ENCODE assay signal across 18 cellular contexts in genomic region chr6:107870379-107870778, GRCh38. TPM values are rescaled to one million over a fixed set of nuclear protein-coding genes. Genes with fewer than 3 reads are reported as not detected.
A peak's percentile ranks its signal among the peaks of the same experiment; 100 is the strongest.
DNase-seq lines count a peak whose midpoint lies in the region; ATAC-seq, FAIRE-seq and TF ChIP-seq lines count a peak whose summit lies in the region.
"Had no signal": no experiment of that assay in that cellular context is flagged by ENCODE, and none has a peak within 500 bp of the region (broad histone marks: within the 10 kb centered on the region; RNA-seq: fewer than 3 reads in every experiment).

No MANE protein-coding gene starts in this region.

- H3K27ac Mint-ChIP-seq in naive B cell = peak overlapping the region; percentile 31 to 88 (median 66)
- no peak overlapping the region for H3K27ac Mint-ChIP-seq in activated CD4-positive, alpha-beta T cell treated with anti-CD3 and anti-CD28 coated beads, Interleukin-2, amount 10 ng/mL, durations not matched to agents 24 days and 14 days
- H3K27ac Mint-ChIP-seq: activated CD8-positive, alpha-beta memory T cell treated with anti-CD3 and anti-CD28 coated beads, Interleukin-2, amount 10 ng/mL, durations not matched to agents 7 days and 5 days had no signal

- ATAC-seq in PC-3 (peak; percentile 91), naive B cell (ENCODE audit: low read depth in 2 of 2) (no peak)
- ATAC-seq: activated CD8-positive, alpha-beta memory T cell treated with anti-CD3 and anti-CD28 coated beads, Interleukin-2, amount 10 ng/mL, durations not matched to agents 7 days and 5 days had no signal

- dilution Hi-C loops in endothelial cell of umbilical vein (cut with MboI; ENCODE audit: extremely low pct_ligation_motif_present, low sequenced_read_pairs) = no loop called here

- DNase-seq in GM03348 (ENCODE audit: low spot score) (peak; percentile 35), PC-3 (peak; percentile 32), endothelial cell of umbilical vein (ENCODE audit: low read depth, low spot score) (no peak), naive B cell (no peak), COR-L47 (lab: John Stamatoyannopoulos, UW) (no peak), uterus (no peak), NCI-H1930 (lab: John Stamatoyannopoulos, UW) (no peak)
- DNase-seq in activated CD4-positive, alpha-beta T cell treated with anti-CD3 and anti-CD28 coated beads, Interleukin-2, amount 10 ng/mL, durations not matched to agents 24 days and 14 days = no peak
- DNase-seq: activated CD8-positive, alpha-beta memory T cell treated with anti-CD3 and anti-CD28 coated beads, Interleukin-2, amount 10 ng/mL, durations not matched to agents 7 days and 5 days; amniotic stem cell; CD8-positive, alpha-beta memory T cell; NCI-H2029; NCI-H774; nucleus accumbens; SHP77 treated with DMSO at 0.1 percent for 48 hours; small intestine had no signal

- no peaks in the 10 kb centered on the region for H3K9me3 Mint-ChIP-seq in naive B cell
- H3K9me3 Mint-ChIP-seq in activated CD4-positive, alpha-beta T cell treated with anti-CD3 and anti-CD28 coated beads, Interleukin-2, amount 10 ng/mL, durations not matched to agents 24 days and 14 days = no peaks in the 10 kb centered on the region
- H3K9me3 Mint-ChIP-seq: CD8-positive, alpha-beta memory T cell had no signal

- H3K36me3 ChIP-seq in PC-3 (ENCODE audit: low read depth, low read length) (peaks cover 6% of the 10 kb centered on the region; the same call in 1 of the 2 replicates), endothelial cell of umbilical vein (ENCODE audit: control insufficient read depth in 2 of 2, extremely low read depth in 1 of 2, insufficient read depth in 2 of 2, low read length in 2 of 2) (peaks cover 2 to 8% of the 10 kb centered on the region in 2 experiments), uterus (peaks cover 0 to 2% of the 10 kb centered on the region in 2 donors)

- peaks cover 9 to 22% of the 10 kb centered on the region in 2 donors for H3K36me3 Mint-ChIP-seq in naive B cell
- peaks cover 32% of the 10 kb centered on the region for H3K36me3 Mint-ChIP-seq in activated CD4-positive, alpha-beta T cell treated with anti-CD3 and anti-CD28 coated beads, Interleukin-2, amount 10 ng/mL, durations not matched to agents 24 days and 14 days (ENCODE audit: low read depth)

- no peak overlapping the region for H3K27ac ChIP-seq in PC-3 (ENCODE audit: low read length)
- H3K27ac ChIP-seq in endothelial cell of umbilical vein (ENCODE audit: insufficient read depth, low read depth, low read length) = no peak overlapping the region
- H3K27ac ChIP-seq in uterus = no peak overlapping the region

- peak; percentile 15 for FAIRE-seq in endothelial cell of umbilical vein (lab: Jason Lieb, UNC)
- FAIRE-seq: G401.6, small intestine had no signal

- BruUV-seq in PC-3 (replicated peaks; lab: Mats Ljungman, UMichigan) = no TSS peak
- no TSS peak for BruUV-seq in endothelial cell of umbilical vein (replicated peaks; lab: Mats Ljungman, UMichigan)

- TF ChIP-seq POLR2A in endothelial cell of umbilical vein (IDR thresholded peaks at IDR 0.05; ENCODE audit: low read depth, low read length) (no peak), uterus (IDR thresholded peaks at IDR 0.05) (no peak)

- no peak overlapping the region for H3K4me2 ChIP-seq in PC-3 (ENCODE audit: low read length)
- H3K4me2 ChIP-seq in endothelial cell of umbilical vein (ENCODE audit: insufficient read depth, low read length) = no peak overlapping the region

- H3K9ac ChIP-seq in PC-3 (ENCODE audit: low read length) (no peak overlapping the region), endothelial cell of umbilical vein (replicated peaks; ENCODE audit: extremely low read depth, insufficient read depth, low read length) (no peak overlapping the region)

- H2AFZ ChIP-seq in PC-3 (ENCODE audit: low read length) = no peak overlapping the region
- no peak overlapping the region for H2AFZ ChIP-seq in endothelial cell of umbilical vein (ENCODE audit: low read depth, low read length)

- no peaks in the 10 kb centered on the region for H3K27me3 ChIP-seq in PC-3 (ENCODE audit: low read length)
- H3K27me3 ChIP-seq in endothelial cell of umbilical vein (ENCODE audit: control insufficient read depth in 2 of 2, insufficient read depth in 2 of 2, low read length in 2 of 2) = no peaks in the 10 kb centered on the region
- H3K27me3 ChIP-seq in uterus = no peaks in the 10 kb centered on the region

- no peak overlapping the region for H3K4me3 ChIP-seq in PC-3 (ENCODE audit: low read length)
- H3K4me3 ChIP-seq in endothelial cell of umbilical vein (replicated peaks in 1 of 3; ENCODE audit: insufficient read depth in 1 of 3, low read depth in 1 of 3, low read length in 3 of 3) = no peak overlapping the region
- H3K4me3 ChIP-seq in uterus = no peak overlapping the region

- H3K4me1 Mint-ChIP-seq in naive B cell = peaks cover 27 to 57% (median 40%) of the 10 kb centered on the region in 3 donors
- H3K4me1 Mint-ChIP-seq in activated CD4-positive, alpha-beta T cell treated with anti-CD3 and anti-CD28 coated beads, Interleukin-2, amount 10 ng/mL, durations not matched to agents 24 days and 14 days = peaks cover 19% of the 10 kb centered on the region

- H3K9me3 ChIP-seq in PC-3 (ENCODE audit: low read length) (no peaks in the 10 kb centered on the region), endothelial cell of umbilical vein (replicated peaks; ENCODE audit: control insufficient read depth, insufficient read depth, low read length) (no peaks in the 10 kb centered on the region), uterus (no peaks in the 10 kb centered on the region)

- H3K9me2 ChIP-seq in PC-3 (replicated peaks; ENCODE audit: low read length) = no peaks in the 10 kb centered on the region

- H3K4me3 Mint-ChIP-seq in naive B cell = peak overlapping the region in 5 of 8 donors; percentile 1 to 63 (median 47)
- H3K4me3 Mint-ChIP-seq in activated CD4-positive, alpha-beta T cell treated with anti-CD3 and anti-CD28 coated beads, Interleukin-2, amount 10 ng/mL, durations not matched to agents 24 days and 14 days = no peak overlapping the region
- H3K4me3 Mint-ChIP-seq: activated CD8-positive, alpha-beta memory T cell treated with anti-CD3 and anti-CD28 coated beads, Interleukin-2, amount 10 ng/mL, durations not matched to agents 7 days and 5 days; CD8-positive, alpha-beta memory T cell had no signal

- peaks cover 2% of the 10 kb centered on the region for H3K9me1 ChIP-seq in endothelial cell of umbilical vein (replicated peaks; ENCODE audit: control insufficient read depth, extremely low read depth, insufficient read depth, low read length)

- H3K27me3 Mint-ChIP-seq in naive B cell = no peaks in the 10 kb centered on the region
- H3K27me3 Mint-ChIP-seq in activated CD4-positive, alpha-beta T cell treated with anti-CD3 and anti-CD28 coated beads, Interleukin-2, amount 10 ng/mL, durations not matched to agents 24 days and 14 days = no peaks in the 10 kb centered on the region
- H3K27me3 Mint-ChIP-seq: activated CD8-positive, alpha-beta memory T cell treated with anti-CD3 and anti-CD28 coated beads, Interleukin-2, amount 10 ng/mL, durations not matched to agents 7 days and 5 days; CD8-positive, alpha-beta memory T cell had no signal

- H3K4me1 ChIP-seq in PC-3 (ENCODE audit: insufficient read depth, low read length) = peaks cover 7% of the 10 kb centered on the region; the same call in 1 of the 2 replicates
- H3K4me1 ChIP-seq in endothelial cell of umbilical vein (ENCODE audit: control insufficient read depth, extremely low read depth, insufficient read depth, low read length) = no peaks in the 10 kb centered on the region
- no peaks in the 10 kb centered on the region for H3K4me1 ChIP-seq in uterus

- intact Hi-C loops in PC-3 (cut with micrococcal nuclease) (no loop called here), endothelial cell of umbilical vein (cut with micrococcal nuclease) (no loop called here), uterus (cut with DNase I; ENCODE audit: low total_unique reads) (no loop called here)
- intact Hi-C loops in activated CD4-positive, alpha-beta T cell treated with anti-CD3 and anti-CD28 coated beads, Interleukin-2, amount 10 ng/mL, durations not matched to agents 24 days and 14 days (cut with micrococcal nuclease) = no loop called here

- POLR2A ChIA-PET in PC-3 (lab: Charles Lee; ENCODE audit: unreplicated experiment) (no interaction called here), endothelial cell of umbilical vein (lab: Charles Lee) (interaction anchor here (0.7 kb wide), 1 partner anchor 72 kb away, joined by 3 read pairs; no protein-coding TSS in a partner anchor)

- TF ChIP-seq CTCF in PC-3 (conservative IDR thresholded peaks at IDR 0.05; ENCODE audit: low read depth, low read length) (no peak), endothelial cell of umbilical vein (IDR thresholded peaks at IDR 0.05; ENCODE audit: extremely low read depth in 1 of 2, insufficient read depth in 1 of 2, low read depth in 1 of 2, low read length in 2 of 2) (no peak), uterus (IDR thresholded peaks at IDR 0.05) (no peak)

- H3K79me2 ChIP-seq in PC-3 (ENCODE audit: low read length) (no peaks in the 10 kb centered on the region), endothelial cell of umbilical vein (ENCODE audit: control insufficient read depth, insufficient read depth, low read length) (no peaks in the 10 kb centered on the region)

- H4K20me1 ChIP-seq in PC-3 (ENCODE audit: low read length) = no peaks in the 10 kb centered on the region
- H4K20me1 ChIP-seq in endothelial cell of umbilical vein (replicated peaks; ENCODE audit: control insufficient read depth, extremely low read depth, insufficient read depth, low read length) = no peaks in the 10 kb centered on the region

- H3F3A ChIP-seq in PC-3 (ENCODE audit: low read length, unreplicated experiment) = no peaks in the 10 kb centered on the region

- CTCF ChIA-PET in PC-3 (lab: Charles Lee) (no interaction called here), endothelial cell of umbilical vein (lab: Charles Lee) (interaction anchor here (1.3 kb wide), 1 partner anchor 23 kb away, joined by 6 read pairs; no protein-coding TSS in a partner anchor)

TF ChIP-seq in endothelial cell of umbilical vein, 7 proteins besides CTCF, POLR2A, EP300 and RAD21 (continues in another document):
- TF ChIP-seq EZH2 (IDR thresholded peaks at IDR 0.05; ENCODE audit: borderline replicate concordance, low read depth, low read length, severe bottlenecking) = no peak
- no peak for TF ChIP-seq MYC (IDR thresholded peaks at IDR 0.05; ENCODE audit: low read depth, low read length)

RNA-seq across cellular contexts. Expression of gene SCML4, which starts 46.3 kb away (rescaled TPM):
- total RNA-seq in PC-3 (2014; rRNA removed) (not detected in 2 replicates), endothelial cell of umbilical vein (not detected in 2 replicates), uterus (under 1 TPM in 2 of 4 donors, not detected in 2; 0.14 to 0.18 TPM)
- polyA plus RNA-seq in endothelial cell of umbilical vein (not detected in 2 replicates), naive B cell (ENCODE audit: low read depth in 6 of 6) (10 to 100 TPM; 16.9 to 25.7 (median 18.3) TPM)
- polyA plus RNA-seq in endothelial cell of umbilical vein (2011; cell fraction: cytosol; rRNA removed) = not detected in 2 replicates
- polyA plus RNA-seq in endothelial cell of umbilical vein (2011; cell fraction: nucleus; rRNA removed) = not detected in 2 replicates
- polyA plus RNA-seq in endothelial cell of umbilical vein (2012) = not detected in 2 replicates
- polyA minus RNA-seq in endothelial cell of umbilical vein = not detected in 2 replicates
- polyA minus RNA-seq in endothelial cell of umbilical vein (2011; cell fraction: cytosol; rRNA and poly(A)+ RNA removed) = not detected
- polyA minus RNA-seq in endothelial cell of umbilical vein (2011; cell fraction: nucleus; rRNA and poly(A)+ RNA removed) = not detected in 2 replicates
- total RNA-seq in activated CD4-positive, alpha-beta T cell treated with anti-CD3 and anti-CD28 coated beads, Interleukin-2, amount 10 ng/mL, durations not matched to agents 24 days and 14 days = 2.0 and 2.7 TPM in 2 replicates
- total RNA-seq: H7 had no signal

Comparison
In these comparisons a context has a peak if more than half of its experiments do, and no peak if none do; other contexts are left out.
1. DNase-seq: peak in GM03348 (single experiment) and PC-3 (single experiment); none in endothelial cell of umbilical vein (single experiment), naive B cell (single experiment), COR-L47 (single experiment), activated CD4-positive, alpha-beta T cell treated with anti-CD3 and anti-CD28 coated beads, Interleukin-2, amount 10 ng/mL, durations not matched to agents 24 days and 14 days (single experiment), uterus (0 of 2) and NCI-H1930 (0 of 2).